In genomic region chr1:207868769-207869721, GRCh38 we compare ENCODE assay signal across 1 cellular context.
TF ChIP-seq lines count a peak whose summit lies in the region.

No MANE protein-coding gene starts in this region.

TF ChIP-seq in HEK293, 187 proteins besides CTCF, POLR2A, EP300 and RAD21 (continued from another document):
- TF ChIP-seq ZBTB6 (tag by site-specific recombination; IDR thresholded peaks at IDR 0.05), result no peak
- no peak for TF ChIP-seq EGR2 (tag by site-specific recombination; IDR thresholded peaks at IDR 0.05; ENCODE audit: low read depth)
- TF ChIP-seq ZBTB20 (tag by site-specific recombination; IDR thresholded peaks at IDR 0.05), result no peak
- TF ChIP-seq ZNF398 (tag by site-specific recombination; IDR thresholded peaks at IDR 0.05), result no peak
- TF ChIP-seq ZNF132 (tag by site-specific recombination; IDR thresholded peaks at IDR 0.05; ENCODE audit: borderline replicate concordance), result no peak
- peak; percentile 54; the same call in 1 of the 2 replicates for TF ChIP-seq ZNF660 (tag by site-specific recombination; IDR thresholded peaks at IDR 0.05)
- peak; percentile 90 for TF ChIP-seq ZNF341 (tag by site-specific recombination; IDR thresholded peaks at IDR 0.05; ENCODE audit: low read depth)
- TF ChIP-seq ZNF148 (tag by site-specific recombination; IDR thresholded peaks at IDR 0.05; ENCODE audit: borderline replicate concordance), result no peak
- no peak for TF ChIP-seq ZNF747 (tag by site-specific recombination; IDR thresholded peaks at IDR 0.05)
- TF ChIP-seq ZNF24 (tag by site-specific recombination; IDR thresholded peaks at IDR 0.05), result no peak
- TF ChIP-seq OVOL3 (tag by site-specific recombination; IDR thresholded peaks at IDR 0.05), result no peak
- TF ChIP-seq ZNF157 (tag by site-specific recombination; IDR thresholded peaks at IDR 0.05), result no peak
- peak; percentile 80 for TF ChIP-seq IKZF3 (tag by site-specific recombination; IDR thresholded peaks at IDR 0.05)
- TF ChIP-seq ZNF114 (tag by site-specific recombination; IDR thresholded peaks at IDR 0.05), result no peak
- peak; percentile 24; the same call in 1 of the 2 replicates for TF ChIP-seq PRDM10 (tag by site-specific recombination; IDR thresholded peaks at IDR 0.05)
- TF ChIP-seq ZNF571 (tag by site-specific recombination; IDR thresholded peaks at IDR 0.05), result no peak
- no peak for TF ChIP-seq ZNF174 (tag by site-specific recombination; IDR thresholded peaks at IDR 0.05)
- no peak for TF ChIP-seq ZNF274 (IDR thresholded peaks at IDR 0.05; ENCODE audit: low read length)
- TF ChIP-seq ZNF274 (tag by site-specific recombination; IDR thresholded peaks at IDR 0.05; ENCODE audit: borderline replicate concordance), result no peak
- no peak for TF ChIP-seq ZNF37A (tag by site-specific recombination; IDR thresholded peaks at IDR 0.05)
- no peak for TF ChIP-seq ZSCAN4 (tag by site-specific recombination; IDR thresholded peaks at IDR 0.05)
- TF ChIP-seq ZNF701 (tag by site-specific recombination; IDR thresholded peaks at IDR 0.05), result no peak
- peak; percentile 25; the same call in 1 of the 2 replicates for TF ChIP-seq ZNF596 (tag by site-specific recombination; IDR thresholded peaks at IDR 0.05)
- no peak for TF ChIP-seq ZBTB8A (tag by site-specific recombination; IDR thresholded peaks at IDR 0.05)
- no peak for TF ChIP-seq ZIC2 (tag by site-specific recombination; IDR thresholded peaks at IDR 0.05)
- no peak for TF ChIP-seq KLF1 (tag by site-specific recombination; IDR thresholded peaks at IDR 0.05)
- TF ChIP-seq ZNF211 (tag by site-specific recombination; IDR thresholded peaks at IDR 0.05; ENCODE audit: low read depth), result no peak
- TF ChIP-seq ZNF785 (tag by site-specific recombination; IDR thresholded peaks at IDR 0.05), result no peak
- TF ChIP-seq ZNF335 (tag by site-specific recombination; conservative IDR thresholded peaks at IDR 0.05), result peak; percentile 8; the same call in 1 of the 2 replicates
- TF ChIP-seq ELK4 (IDR thresholded peaks at IDR 0.05; ENCODE audit: borderline replicate concordance, low read depth, low read length), result no peak
- no peak for TF ChIP-seq KLF9 (tag by site-specific recombination; IDR thresholded peaks at IDR 0.05; ENCODE audit: low read depth)
- TF ChIP-seq ZNF473 (tag by site-specific recombination; IDR thresholded peaks at IDR 0.05), result no peak
- TF ChIP-seq ZBTB26 (tag by site-specific recombination; optimal IDR thresholded peaks at IDR 0.05), result peak; percentile 63
- no peak for TF ChIP-seq ZNF623 (tag by site-specific recombination; IDR thresholded peaks at IDR 0.05)
- peak; percentile 45; the same call in 1 of the 2 replicates for TF ChIP-seq ZNF561 (tag by site-specific recombination; IDR thresholded peaks at IDR 0.05; ENCODE audit: borderline replicate concordance)
- TF ChIP-seq ZNF555 (tag by site-specific recombination; conservative IDR thresholded peaks at IDR 0.05), result no peak
- no peak for TF ChIP-seq ZNF248 (tag by site-specific recombination; IDR thresholded peaks at IDR 0.05)
- no peak for TF ChIP-seq BCL6B (tag by site-specific recombination; IDR thresholded peaks at IDR 0.05)
TF ChIP-seq in HEK293: peak in this region for 11.
